Comparison of ENCODE assay signal across 1 cellular context in the genomic region with DNA sequence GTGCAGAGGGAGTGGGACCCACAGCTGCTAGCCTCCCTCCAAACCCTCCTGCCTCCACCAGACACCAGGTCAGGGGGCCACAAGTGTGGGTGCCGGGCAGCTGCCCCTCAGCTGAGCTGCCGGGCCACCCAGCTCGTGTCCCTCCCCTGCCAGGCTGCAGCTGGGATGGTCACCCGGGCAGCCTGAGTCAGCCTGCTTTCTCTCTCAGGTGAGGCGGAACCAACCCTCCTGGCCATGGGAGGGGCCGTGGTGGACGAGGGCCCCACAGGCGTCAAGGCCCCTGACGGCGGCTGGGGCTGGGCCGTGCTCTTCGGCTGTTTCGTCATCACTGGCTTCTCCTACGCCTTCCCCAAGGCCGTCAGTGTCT.
TF ChIP-seq lines count a peak whose summit lies in the region.

No MANE protein-coding gene starts in this region.

TF ChIP-seq in WTC11, 78 proteins besides CTCF, POLR2A, EP300 and RAD21 (continued from another document):
- TF ChIP-seq, protein P1, sequence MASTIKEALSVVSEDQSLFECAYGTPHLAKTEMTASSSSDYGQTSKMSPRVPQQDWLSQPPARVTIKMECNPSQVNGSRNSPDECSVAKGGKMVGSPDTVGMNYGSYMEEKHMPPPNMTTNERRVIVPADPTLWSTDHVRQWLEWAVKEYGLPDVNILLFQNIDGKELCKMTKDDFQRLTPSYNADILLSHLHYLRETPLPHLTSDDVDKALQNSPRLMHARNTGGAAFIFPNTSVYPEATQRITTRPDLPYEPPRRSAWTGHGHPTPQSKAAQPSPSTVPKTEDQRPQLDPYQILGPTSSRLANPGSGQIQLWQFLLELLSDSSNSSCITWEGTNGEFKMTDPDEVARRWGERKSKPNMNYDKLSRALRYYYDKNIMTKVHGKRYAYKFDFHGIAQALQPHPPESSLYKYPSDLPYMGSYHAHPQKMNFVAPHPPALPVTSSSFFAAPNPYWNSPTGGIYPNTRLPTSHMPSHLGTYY (CRISPR knock-in tag; IDR thresholded peaks at IDR 0.05), result no peak
- TF ChIP-seq TP53 (CRISPR knock-in tag; IDR thresholded peaks at IDR 0.05) (no peak), ZNF232 (CRISPR knock-in tag; IDR thresholded peaks at IDR 0.05) (no peak), FOXJ3 (CRISPR knock-in tag; IDR thresholded peaks at IDR 0.05; ENCODE audit: borderline replicate concordance) (no peak)
